31 cellular contexts compared by ENCODE assay signal in the genomic region with DNA sequence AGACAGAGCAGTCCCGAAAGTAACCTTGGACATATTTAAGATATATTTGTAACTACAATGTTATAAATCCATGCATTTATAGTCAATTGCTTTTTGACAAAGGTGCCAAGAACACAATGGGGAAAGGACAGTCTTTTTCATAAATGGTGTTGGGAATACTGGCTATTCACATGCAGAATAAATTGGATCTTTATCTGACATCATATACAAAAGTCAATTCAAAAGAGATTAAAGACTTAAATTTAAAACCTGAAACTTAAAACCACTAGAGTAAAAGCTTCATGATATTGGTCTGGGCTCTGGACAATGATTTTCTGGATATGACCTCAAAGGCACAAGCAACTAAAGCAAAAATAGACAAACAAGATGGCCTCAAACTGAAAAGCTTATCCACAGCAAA.
"Had no signal": no experiment of that assay in that cellular context is flagged by ENCODE, and none has a peak within 500 bp of the region (broad histone marks: within the 10 kb centered on the region; RNA-seq: fewer than 3 reads in every experiment).

No MANE protein-coding gene starts in this region.

- H3K27me3 ChIP-seq: adrenal gland, ascending aorta, body of pancreas, brain microvascular endothelial cell, breast epithelium, cardiac muscle cell had no signal

- H3K4me3 ChIP-seq: adrenal gland, ascending aorta, body of pancreas, breast epithelium, cardiac muscle cell had no signal

- H3K36me3 ChIP-seq: adrenal gland, ascending aorta, brain microvascular endothelial cell, breast epithelium, cardiac muscle cell had no signal

- ATAC-seq: activated naive CD4-positive, alpha-beta T cell treated with anti-CD3 and anti-CD28 coated beads, Interleukin-2, amount 50 U/mL, for 72 hours; activated naive CD8-positive, alpha-beta T cell treated with anti-CD3 and anti-CD28 coated beads, Interleukin-2, amount 50 U/mL, for 24 hours; activated T-cell treated with anti-CD3 and anti-CD28 coated beads, Interleukin-2, amount 50 U/mL, for 4 hours; activated T-cell treated with anti-CD3 and anti-CD28 coated beads, Interleukin-2, amount 50 U/mL, for 72 hours; activated T-helper 17 cell treated with anti-CD3 and anti-CD28 coated beads, Interleukin-2, amount 50 U/mL, for 72 hours; body of pancreas had no signal

- DNase-seq: activated effector memory CD4-positive, alpha-beta T cell treated with anti-CD3 and anti-CD28 coated beads, Interleukin-2, amount 50 U/mL, for 16 hours; activated effector memory CD4-positive, alpha-beta T cell treated with Interleukin-2 at 50 U/mL for 16 hours; activated gamma-delta T cell; activated gamma-delta T cell treated with Interleukin-2 at 50 U/mL for 16 hours; activated naive CD4-positive, alpha-beta T cell; activated naive CD4-positive, alpha-beta T cell treated with anti-CD3 and anti-CD28 coated beads for 36 hours; activated naive CD4-positive, alpha-beta T cell treated with anti-CD3 and anti-CD28 coated beads, Interleukin-2, amount 10 ng/mL, durations not matched to agents 7 days and 5 days; activated naive CD4-positive, alpha-beta T cell treated with anti-CD3 and anti-CD28 coated beads, Interleukin-2, amount 50 U/mL, for 16 hours; activated naive CD4-positive, alpha-beta T cell treated with Interleukin-2 at 50 U/mL for 16 hours; activated naive CD8-positive, alpha-beta T cell treated with anti-CD3 and anti-CD28 coated beads for 36 hours; activated naive CD8-positive, alpha-beta T cell treated with anti-CD3 and anti-CD28 coated beads, Interleukin-2, amount 10 ng/mL, durations not matched to agents 7 days and 5 days; activated naive CD8-positive, alpha-beta T cell treated with anti-CD3 and anti-CD28 coated beads, Interleukin-2, amount 50 U/mL, for 24 hours; activated T-cell treated with anti-CD3 and anti-CD28 coated beads, Interleukin-2, amount 50 U/mL, for 24 hours; activated T-cell treated with anti-CD3 and anti-CD28 coated beads, Interleukin-2, amount 50 U/mL, for 4 hours; activated T-cell treated with anti-CD3 and anti-CD28 coated beads, Interleukin-2, amount 50 U/mL, for 48 hours; activated T-cell treated with anti-CD3 and anti-CD28 coated beads, Interleukin-2, amount 50 U/mL, for 72 hours; adrenal gland; amniotic stem cell; amygdala; anterior cingulate cortex; aorta; body of pancreas; brain microvascular endothelial cell; caudate nucleus; central memory CD4-positive, alpha-beta T cell; cerebellar nuclear complex had no signal

- H3K4me1 ChIP-seq: adrenal gland, ascending aorta, body of pancreas, breast epithelium had no signal

- H3K9me3 ChIP-seq: adrenal gland, ascending aorta, body of pancreas, breast epithelium had no signal

- H3K27ac ChIP-seq: adrenal gland, ascending aorta, body of pancreas, brain microvascular endothelial cell, breast epithelium, cardiac muscle cell had no signal
